In genomic region chr1:50529510-50529909, GRCh38 we compare ENCODE assay signal across 27 cellular contexts.
"Had no signal": no experiment of that assay in that cellular context is flagged by ENCODE, and none has a peak within 500 bp of the region (broad histone marks: within the 10 kb centered on the region; RNA-seq: fewer than 3 reads in every experiment).

No MANE protein-coding gene starts in this region.

- H3K9me3 Mint-ChIP-seq: natural killer cell treated with Interleukin-12 subunit alpha and Interleukin-12 subunit beta and Interleukin-15 and Interleukin-18, amount 100 ng/mL, for 72 hours had no signal

- H3K4me3 Mint-ChIP-seq: dendritic cell treated with granulocyte-macrophage colony-stimulating factor and Interleukin-4, amounts not matched to agents 40 ng/mL and 50 ng/mL, for 4 days; naive B cell; natural killer cell treated with Interleukin-12 subunit alpha and Interleukin-12 subunit beta and Interleukin-15 and Interleukin-18, amount 100 ng/mL, for 72 hours; neural crest cell; stimulated activated naive CD8-positive, alpha-beta T cell treated with anti-CD3 and anti-CD28 coated beads, Interleukin-15, amount 100 ng/mL, for 72 hours had no signal

- H3K4me1 Mint-ChIP-seq: naive B cell, neural crest cell had no signal

- H3K27me3 Mint-ChIP-seq: dendritic cell treated with granulocyte-macrophage colony-stimulating factor and Interleukin-4, amounts not matched to agents 40 ng/mL and 50 ng/mL, for 4 days; naive B cell; natural killer cell treated with Interleukin-12 subunit alpha and Interleukin-12 subunit beta and Interleukin-15 and Interleukin-18, amount 100 ng/mL, for 72 hours; progenitor cell of endocrine pancreas; stimulated activated naive CD8-positive, alpha-beta T cell treated with anti-CD3 and anti-CD28 coated beads, Interleukin-15, amount 100 ng/mL, for 72 hours had no signal

- DNase-seq: colonic mucosa; effector CD8-positive, alpha-beta T cell; foreskin melanocyte; glutamatergic neuron; heart right ventricle; hippocampal formation; left ventricle myocardium superior; lower lobe of right lung; naive B cell; right lobe of liver; stimulated activated CD4-positive, alpha-beta T cell treated with anti-CD3 and anti-CD28 coated beads, Interleukin-12 subunit alpha, Interleukin-12 subunit beta, amount 100 ng/mL, for 4 hours; stimulated activated CD4-positive, alpha-beta T cell treated with anti-CD3 and anti-CD28 coated beads, Interleukin-1b, Interleukin-23, amount 100 ng/mL, for 48 hours; stimulated activated CD4-positive, alpha-beta T cell treated with anti-CD3 and anti-CD28 coated beads, Interleukin-4, amount 100 ng/mL, for 1 hour; stimulated activated CD8-positive, alpha-beta memory T cell treated with anti-CD3 and anti-CD28 coated beads, Interleukin-4, amount 100 ng/mL, for 48 hours; stimulated activated naive CD4-positive, alpha-beta T cell; stimulated activated naive CD8-positive, alpha-beta T cell treated with anti-CD3 and anti-CD28 coated beads, Interleukin-15, amount 100 ng/mL, for 72 hours; transverse colon; upper lobe of right lung; uterus had no signal

- H2AFZ ChIP-seq: parathyroid adenoma had no signal

- H3K4me1 ChIP-seq: colonic mucosa, esophagus muscularis mucosa, heart right ventricle, lower lobe of right lung, parathyroid adenoma, suprapubic skin, transverse colon, upper lobe of right lung, uterus had no signal

- H3K4me3 ChIP-seq: colonic mucosa, esophagus muscularis mucosa, heart right ventricle, lower lobe of right lung, right lobe of liver, smooth muscle cell, suprapubic skin, transverse colon, upper lobe of right lung, uterus had no signal

- ATAC-seq: heart right ventricle; left ventricle myocardium superior; lower lobe of right lung; natural killer cell treated with Interleukin-12 subunit alpha and Interleukin-12 subunit beta and Interleukin-15 and Interleukin-18, amount 100 ng/mL, for 72 hours; stimulated activated naive CD8-positive, alpha-beta T cell treated with anti-CD3 and anti-CD28 coated beads, Interleukin-15, amount 100 ng/mL, for 72 hours; upper lobe of right lung had no signal

- H3K27ac Mint-ChIP-seq: dendritic cell treated with granulocyte-macrophage colony-stimulating factor and Interleukin-4, amounts not matched to agents 40 ng/mL and 50 ng/mL, for 4 days; naive B cell; natural killer cell treated with Interleukin-12 subunit alpha and Interleukin-12 subunit beta and Interleukin-15 and Interleukin-18, amount 100 ng/mL, for 72 hours; stimulated activated naive CD8-positive, alpha-beta T cell treated with anti-CD3 and anti-CD28 coated beads, Interleukin-15, amount 100 ng/mL, for 72 hours had no signal

- H3K79me2 ChIP-seq: parathyroid adenoma had no signal

- H3K27ac ChIP-seq: colonic mucosa, esophagus muscularis mucosa, heart right ventricle, lower lobe of right lung, parathyroid adenoma, right lobe of liver, suprapubic skin, transverse colon, upper lobe of right lung, uterus had no signal

- H3K27me3 ChIP-seq: colonic mucosa, esophagus muscularis mucosa, heart right ventricle, right lobe of liver, suprapubic skin, transverse colon, upper lobe of right lung, uterus had no signal

- H3K36me3 ChIP-seq: colonic mucosa, right lobe of liver, upper lobe of right lung, uterus had no signal

- H3K9me3 ChIP-seq: colonic mucosa, esophagus muscularis mucosa, heart right ventricle, lower lobe of right lung, right lobe of liver, suprapubic skin, transverse colon, upper lobe of right lung, uterus had no signal

- H3K9ac ChIP-seq: parathyroid adenoma had no signal

- H3K4me2 ChIP-seq: smooth muscle cell had no signal
